Comparison of ENCODE assay signal across 8 cellular contexts in genomic region chr4:127672111-127672510, GRCh38. TPM values are rescaled to one million over a fixed set of nuclear protein-coding genes. Genes with fewer than 3 reads are reported as not detected.
"Had no signal": no experiment of that assay in that cellular context is flagged by ENCODE, and none has a peak within 500 bp of the region (broad histone marks: within the 10 kb centered on the region; RNA-seq: fewer than 3 reads in every experiment).

No MANE protein-coding gene starts in this region.

- FAIRE-seq: H54, K562 had no signal

- H3K4me3 ChIP-seq: K562 had no signal

- H3K27ac ChIP-seq: HL-60 had no signal

- DNase-seq: GOT3, HCEC 1CT, IMR-90, KG1 had no signal

RNA-seq across cellular contexts. Expression of gene SLC25A31, which starts 58.1 kb away (rescaled TPM):
- total RNA-seq: HT1080, IMR-90, K562 had no signal
- polyA plus RNA-seq: IMR-90 had no signal
